9 cellular contexts compared by ENCODE assay signal in genomic region chr11:94525933-94526332, GRCh38. TPM values are rescaled to one million over a fixed set of nuclear protein-coding genes. Genes with fewer than 3 reads are reported as not detected.
DNase-seq lines count a peak whose midpoint lies in the region; ATAC-seq and TF ChIP-seq lines count a peak whose summit lies in the region.
"Had no signal": no experiment of that assay in that cellular context is flagged by ENCODE, and none has a peak within 500 bp of the region (broad histone marks: within the 10 kb centered on the region; RNA-seq: fewer than 3 reads in every experiment).

No MANE protein-coding gene starts in this region.

- H3K4me3 ChIP-seq in cardiac muscle cell (no peak overlapping the region), skeletal muscle satellite cell (ENCODE audit: low read length) (no peak overlapping the region)

- TF ChIP-seq CTCF in cardiac muscle cell (IDR thresholded peaks at IDR 0.05; ENCODE audit: low read depth, low read length) = no peak

- H3K27me3 ChIP-seq in cardiac muscle cell (no peaks in the 10 kb centered on the region), skeletal muscle satellite cell (ENCODE audit: control insufficient read depth, insufficient read depth, low read length) (no peaks in the 10 kb centered on the region)

- DNase-seq in HT-29 (ENCODE audit: low spot score) (peak; percentile 87), cardiac muscle cell (ENCODE audit: low read depth in 1 of 2, low spot score in 1 of 2) (peak; percentile 90 to 93), GOT3 (lab: John Stamatoyannopoulos, UW) (no peak), epidermal melanocyte (ENCODE audit: insufficient read length, low spot score) (no peak), NCI-H510A (lab: John Stamatoyannopoulos, UW) (no peak)
- DNase-seq in stimulated activated CD4-positive, alpha-beta T cell treated with anti-CD3 and anti-CD28 coated beads, Interleukin-2, amount 100 ng/mL, for 48 hours = no peak
- DNase-seq: activated naive CD4-positive, alpha-beta T cell treated with anti-CD3 and anti-CD28 coated beads for 36 hours had no signal

- H3K4me1 ChIP-seq in cardiac muscle cell (ENCODE audit: low read depth) (peaks cover 17% of the 10 kb centered on the region), skeletal muscle satellite cell (ENCODE audit: control insufficient read depth, insufficient read depth, low read length) (peaks cover 22% of the 10 kb centered on the region)

- peak overlapping the region; percentile 0 for H3K4me2 ChIP-seq in skeletal muscle satellite cell (ENCODE audit: low read length)

- no peaks in the 10 kb centered on the region for H3K36me3 ChIP-seq in cardiac muscle cell
- H3K36me3 ChIP-seq in skeletal muscle satellite cell (ENCODE audit: insufficient read depth, low read length) = no peaks in the 10 kb centered on the region

- no peak overlapping the region for H3K27ac ChIP-seq in cardiac muscle cell

- H3K9ac ChIP-seq in skeletal muscle satellite cell (ENCODE audit: low read depth, low read length) = no peak overlapping the region

- no peaks in the 10 kb centered on the region for H3K9me3 ChIP-seq in cardiac muscle cell (ENCODE audit: low read depth)
- no peaks in the 10 kb centered on the region for H3K9me3 ChIP-seq in skeletal muscle satellite cell (replicated peaks; ENCODE audit: low read length)

- ATAC-seq in SK-N-SH treated with all-trans-retinoic acid at 6 μM for 48 hours = peak; percentile 79

TF ChIP-seq in SK-N-SH treated with all-trans-retinoic acid at 6 μM for 48 hours, 23 proteins besides CTCF, POLR2A, EP300 and RAD21:
- TF ChIP-seq SNAI2 (CRISPR knock-in tag; IDR thresholded peaks at IDR 0.05) = no peak
- TF ChIP-seq ZFP30 (CRISPR knock-in tag; IDR thresholded peaks at IDR 0.05) = no peak
TF ChIP-seq in SK-N-SH treated with all-trans-retinoic acid at 6 μM for 48 hours: peak in this region for 0.

RNA-seq across cellular contexts. Expression of gene C11orf97, which starts 13.7 kb away (rescaled TPM):
- total RNA-seq in HT-29 (2014; rRNA removed; shearing (Covaris generic)) = not detected in 2 replicates
- total RNA-seq in cardiac muscle cell = not detected in 2 replicates
- polyA plus RNA-seq in cardiac muscle cell = not detected in 2 replicates
- not detected in 2 replicates for total RNA-seq in skeletal muscle satellite cell (2012; rRNA removed)
- total RNA-seq: activated naive CD4-positive, alpha-beta T cell treated with anti-CD3 and anti-CD28 coated beads for 36 hours had no signal

RNA-seq across cellular contexts. Expression of gene FUT4, which starts 17.8 kb away (rescaled TPM):
- 54.4 and 55.1 TPM in 2 replicates for total RNA-seq in HT-29 (2014; rRNA removed; shearing (Covaris generic))
- 4.3 and 5.0 TPM in 2 replicates for total RNA-seq in cardiac muscle cell
- 2.3 and 4.3 TPM in 2 replicates for polyA plus RNA-seq in cardiac muscle cell
- total RNA-seq in skeletal muscle satellite cell (2012; rRNA removed) = 2.8 and 4.4 TPM in 2 replicates

RNA-seq across cellular contexts. Expression of gene ANKRD49, which starts 32.1 kb away (rescaled TPM):
- total RNA-seq in HT-29 (2014; rRNA removed; shearing (Covaris generic)) = 4.3 and 7.5 TPM in 2 replicates
- 10.4 and 12.3 TPM in 2 replicates for total RNA-seq in cardiac muscle cell
- polyA plus RNA-seq in cardiac muscle cell = 12.3 and 17.2 TPM in 2 replicates
- 7.9 and 11.6 TPM in 2 replicates for total RNA-seq in skeletal muscle satellite cell (2012; rRNA removed)

RNA-seq across cellular contexts. Expression of gene MRE11, which starts 32.3 kb away (rescaled TPM):
- 17.2 and 17.9 TPM in 2 replicates for total RNA-seq in HT-29 (2014; rRNA removed; shearing (Covaris generic))
- total RNA-seq in cardiac muscle cell = 11.4 and 15.1 TPM in 2 replicates
- polyA plus RNA-seq in cardiac muscle cell = 7.0 and 7.9 TPM in 2 replicates
- 12.4 and 14.6 TPM in 2 replicates for total RNA-seq in skeletal muscle satellite cell (2012; rRNA removed)

RNA-seq across cellular contexts. Expression of gene PIWIL4, which starts 41.2 kb away (rescaled TPM):
- 4.0 and 8.7 TPM in 2 replicates for total RNA-seq in HT-29 (2014; rRNA removed; shearing (Covaris generic))
- 1.7 and 1.8 TPM in 2 replicates for total RNA-seq in cardiac muscle cell
- polyA plus RNA-seq in cardiac muscle cell = 0.18 and 2.3 TPM in 2 replicates
- 0.51 and 1.1 TPM in 2 replicates for total RNA-seq in skeletal muscle satellite cell (2012; rRNA removed)

Comparison
In these comparisons a context has a peak if more than half of its experiments do, and no peak if none do; other contexts are left out.
1. DNase-seq: peak in HT-29 (single experiment) and cardiac muscle cell (2 of 2); none in GOT3 (single experiment), stimulated activated CD4-positive, alpha-beta T cell treated with anti-CD3 and anti-CD28 coated beads, Interleukin-2, amount 100 ng/mL, for 48 hours (0 of 2), epidermal melanocyte (single experiment) and NCI-H510A (single experiment).